Comparison of ENCODE assay signal across 12 cellular contexts in the genomic region with DNA sequence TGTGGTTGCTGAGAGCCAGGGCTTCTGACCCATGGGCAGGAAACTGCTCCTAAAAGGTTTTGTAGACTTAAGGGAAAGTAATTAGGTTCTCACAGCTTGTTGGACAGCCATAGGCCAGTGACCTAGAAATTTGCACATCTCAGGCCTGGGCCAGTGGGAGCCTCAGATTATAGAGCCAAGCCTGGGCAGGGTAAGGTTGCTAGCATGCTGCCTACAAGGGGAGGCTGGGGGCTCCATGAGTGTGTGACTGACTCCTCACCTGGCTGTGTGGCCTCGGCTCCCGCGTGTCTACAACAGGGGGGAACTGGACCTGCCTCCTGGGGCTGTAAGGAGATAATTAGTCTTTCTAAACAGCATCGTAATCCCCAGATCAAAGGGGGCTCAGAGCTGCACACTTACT.
DNase-seq lines count a peak whose midpoint lies in the region; ATAC-seq and TF ChIP-seq lines count a peak whose summit lies in the region.
"Had no signal": no experiment of that assay in that cellular context is flagged by ENCODE, and none has a peak within 500 bp of the region (broad histone marks: within the 10 kb centered on the region; RNA-seq: fewer than 3 reads in every experiment).

No MANE protein-coding gene starts in this region.

- peak overlapping the region; percentile 69 for H3K27ac ChIP-seq in temporal lobe (ENCODE audit: low read depth, low read length)
- H3K27ac ChIP-seq: SK-N-MC had no signal

- CTCF ChIA-PET in activated naive CD4-positive, alpha-beta T cell treated with anti-CD3 and anti-CD28 coated beads, Interleukin-2, amount 10 ng/mL, durations not matched to agents 7 days and 5 days (lab: Charles Lee): no interaction called here
- CTCF ChIA-PET in activated B cell treated with CpG ODN at 0.5 μM for 24 hours (lab: Charles Lee): no interaction called here

- H3K9me3 Mint-ChIP-seq in activated naive CD4-positive, alpha-beta T cell treated with anti-CD3 and anti-CD28 coated beads, Interleukin-2, amount 10 ng/mL, durations not matched to agents 7 days and 5 days: no peaks in the 10 kb centered on the region
- H3K9me3 Mint-ChIP-seq in activated B cell treated with CpG ODN at 0.5 μM for 24 hours: no peaks in the 10 kb centered on the region
- no peaks in the 10 kb centered on the region for H3K9me3 Mint-ChIP-seq in mesothelial cell of epicardium

- peak overlapping the region; percentile 65 for H3K4me3 Mint-ChIP-seq in activated naive CD4-positive, alpha-beta T cell treated with anti-CD3 and anti-CD28 coated beads, Interleukin-2, amount 10 ng/mL, durations not matched to agents 7 days and 5 days
- H3K4me3 Mint-ChIP-seq in activated B cell treated with CpG ODN at 0.5 μM for 24 hours: peak overlapping the region; percentile 73
- H3K4me3 Mint-ChIP-seq in mesothelial cell of epicardium: peak overlapping the region; percentile 75

- intact Hi-C loops in activated B cell treated with CpG ODN at 0.5 μM for 24 hours (cut with micrococcal nuclease): no loop called here

- H3K36me3 Mint-ChIP-seq in activated naive CD4-positive, alpha-beta T cell treated with anti-CD3 and anti-CD28 coated beads, Interleukin-2, amount 10 ng/mL, durations not matched to agents 7 days and 5 days: no peaks in the 10 kb centered on the region
- H3K36me3 Mint-ChIP-seq in activated B cell treated with CpG ODN at 0.5 μM for 24 hours (ENCODE audit: low read depth) (no peaks in the 10 kb centered on the region), mesothelial cell of epicardium (no peaks in the 10 kb centered on the region)

- peaks cover 8% of the 10 kb centered on the region for H3K4me1 Mint-ChIP-seq in activated naive CD4-positive, alpha-beta T cell treated with anti-CD3 and anti-CD28 coated beads, Interleukin-2, amount 10 ng/mL, durations not matched to agents 7 days and 5 days
- H3K4me1 Mint-ChIP-seq in activated B cell treated with CpG ODN at 0.5 μM for 24 hours (peaks cover 9% of the 10 kb centered on the region), mesothelial cell of epicardium (peaks cover 35% of the 10 kb centered on the region)

- TF ChIP-seq CTCF in activated B cell treated with CpG ODN at 0.5 μM for 24 hours (IDR thresholded peaks at IDR 0.05): no peak
- TF ChIP-seq CTCF in mesothelial cell of epicardium (IDR thresholded peaks at IDR 0.05; ENCODE audit: unreplicated experiment): no peak

- POLR2A ChIA-PET in activated B cell treated with CpG ODN at 0.5 μM for 24 hours (lab: Charles Lee): no interaction called here

- no peak overlapping the region for H3K27ac Mint-ChIP-seq in activated naive CD4-positive, alpha-beta T cell treated with anti-CD3 and anti-CD28 coated beads, Interleukin-2, amount 10 ng/mL, durations not matched to agents 7 days and 5 days
- H3K27ac Mint-ChIP-seq in activated B cell treated with CpG ODN at 0.5 μM for 24 hours (no peak overlapping the region), mesothelial cell of epicardium (no peak overlapping the region)

- H3K27me3 Mint-ChIP-seq in activated naive CD4-positive, alpha-beta T cell treated with anti-CD3 and anti-CD28 coated beads, Interleukin-2, amount 10 ng/mL, durations not matched to agents 7 days and 5 days: peaks cover 64% of the 10 kb centered on the region
- peaks cover 51% of the 10 kb centered on the region for H3K27me3 Mint-ChIP-seq in activated B cell treated with CpG ODN at 0.5 μM for 24 hours
- H3K27me3 Mint-ChIP-seq in mesothelial cell of epicardium (ENCODE audit: low read depth): peaks cover 1% of the 10 kb centered on the region

- no peak for DNase-seq in activated naive CD4-positive, alpha-beta T cell treated with anti-CD3 and anti-CD28 coated beads, Interleukin-2, amount 10 ng/mL, durations not matched to agents 7 days and 5 days
- DNase-seq in activated naive CD4-positive, alpha-beta T cell treated with anti-CD3 and anti-CD28 coated beads, Interleukin-2, amount 50 U/mL, for 16 hours: no peak
- DNase-seq in activated B cell treated with CpG ODN at 0.5 μM for 24 hours (no peak), mesothelial cell of epicardium (ENCODE audit: low spot score in 2 of 2, unreplicated experiment in 2 of 2) (no peak), GM03348 (ENCODE audit: low spot score) (no peak)
- DNase-seq: activated CD8-positive, alpha-beta memory T cell treated with anti-CD3 and anti-CD28 coated beads, Interleukin-2, amount 50 U/mL, for 48 hours; amniotic stem cell; NCI-H345 had no signal

- ATAC-seq in activated B cell treated with CpG ODN at 0.5 μM for 24 hours (ENCODE audit: low read depth) (no peak), GM19023 (IDR thresholded peaks at IDR 0.05; ENCODE audit: unreplicated experiment) (no peak), GM18519 (IDR thresholded peaks at IDR 0.05; ENCODE audit: low FRiP score, unreplicated experiment) (no peak)
